In the genomic region with DNA sequence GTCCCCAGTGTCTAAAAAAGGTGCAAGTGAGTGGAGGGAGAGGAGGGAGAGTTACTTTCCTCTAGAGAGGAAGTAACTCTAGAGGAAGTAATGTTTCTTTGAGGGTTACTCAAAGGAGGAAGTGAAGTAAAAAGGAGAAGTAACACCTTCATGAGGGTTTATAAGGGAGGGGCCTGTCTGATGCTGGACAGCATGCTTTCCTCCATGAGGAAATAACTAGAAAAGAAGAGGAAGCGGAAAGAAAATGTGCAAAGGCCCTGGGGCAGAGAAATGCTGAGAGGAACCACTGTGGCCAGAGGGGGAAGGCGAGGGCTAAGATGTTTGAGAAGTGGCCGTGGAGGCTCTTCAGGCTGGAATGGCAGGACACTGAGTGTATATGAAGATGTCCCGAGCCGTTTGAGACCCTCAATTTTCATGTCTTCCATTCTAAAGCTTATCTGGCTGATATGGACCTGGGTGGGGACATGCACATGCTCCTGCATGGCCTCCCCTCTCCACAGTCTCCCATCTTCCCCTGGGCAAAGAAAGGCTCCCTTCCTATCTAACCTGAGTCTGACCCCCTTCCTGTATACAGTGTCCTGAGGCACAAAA, we compare ENCODE assay signal across 24 cellular contexts. TPM values are rescaled to one million over a fixed set of nuclear protein-coding genes. Genes with fewer than 3 reads are reported as not detected.
DNase-seq lines count a peak whose midpoint lies in the region; ATAC-seq and FAIRE-seq lines count a peak whose summit lies in the region.
"Had no signal": no experiment of that assay in that cellular context is flagged by ENCODE, and none has a peak within 500 bp of the region (broad histone marks: within the 10 kb centered on the region; RNA-seq: fewer than 3 reads in every experiment).

No MANE protein-coding gene starts in this region.

- intact Hi-C loops in cardiac septum (cut with DNase I) = no loop called here
- intact Hi-C loops in left ventricle myocardium superior (cut with micrococcal nuclease) = no loop called here
- intact Hi-C loops in left colon (cut with DNase I, micrococcal nuclease) = no loop called here

- FAIRE-seq in frontal cortex (lab: Jason Lieb, UNC) = no peak
- FAIRE-seq: colon had no signal

- ATAC-seq in left ventricle myocardium superior = no peak
- ATAC-seq in T-helper 17 cell = peak; percentile 37
- ATAC-seq in stimulated activated naive B cell treated with anti-CD40 and anti-IgM and Interleukin-4, amounts not matched to agents 10 μg/mL and 1 μg/mL and 100 μg/mL, for 72 hours (replicated peaks) = peak; percentile 79 to 85
- ATAC-seq in left colon = no peak
- ATAC-seq: right cardiac atrium, T-cell had no signal

- peaks cover 4% of the 10 kb centered on the region for H3K36me3 Mint-ChIP-seq in T-helper 17 cell (ENCODE audit: low read depth)
- no peaks in the 10 kb centered on the region for H3K36me3 Mint-ChIP-seq in stimulated activated naive B cell treated with anti-CD40 and anti-IgM and Interleukin-4, amounts not matched to agents 10 μg/mL and 1 μg/mL and 100 μg/mL, for 72 hours
- H3K36me3 Mint-ChIP-seq: T-cell had no signal

- no peak overlapping the region for H3K27ac Mint-ChIP-seq in T-helper 17 cell
- no peak overlapping the region for H3K27ac Mint-ChIP-seq in stimulated activated naive B cell treated with anti-CD40 and anti-IgM and Interleukin-4, amounts not matched to agents 10 μg/mL and 1 μg/mL and 100 μg/mL, for 72 hours
- H3K27ac Mint-ChIP-seq: immature natural killer cell, neural progenitor cell, T-cell had no signal

- DNase-seq in cardiac septum (ENCODE audit: low spot score) = peak; percentile 73
- no peak for DNase-seq in left ventricle myocardium superior
- DNase-seq in Kasumi-1 (lab: John Stamatoyannopoulos, UW) = peak; percentile 97 to 98
- no peak for DNase-seq in T-helper 17 cell
- DNase-seq in stimulated activated naive B cell treated with anti-CD40 and anti-IgM and Interleukin-4, amounts not matched to agents 10 μg/mL and 1 μg/mL and 100 μg/mL, for 72 hours = no peak
- DNase-seq in frontal cortex (ENCODE audit: low spot score in 2 of 2) = no peak
- no peak for DNase-seq in left colon
- no peak for DNase-seq in cerebellar nuclear complex (lab: John Stamatoyannopoulos, UW)
- DNase-seq: activated CD4-positive, alpha-beta T cell treated with anti-CD3 and anti-CD28 coated beads for 1 hour; activated CD8-positive, alpha-beta memory T cell treated with anti-CD3 and anti-CD28 coated beads, Interleukin-2, amount 50 U/mL, for 4 hours; glutamatergic neuron; mesenchymal stem cell; NCI-H2081 treated with DMSO at 0.1 percent for 48 hours; NCI-H526 treated with DMSO at 0.1 percent for 48 hours; right cardiac atrium; stimulated activated CD4-positive, alpha-beta T cell treated with anti-CD3 and anti-CD28 coated beads, Interleukin-2, amount 100 ng/mL, for 24 hours had no signal

- peaks cover 9 to 17% of the 10 kb centered on the region in 2 donors for H3K9me3 Mint-ChIP-seq in stimulated activated naive B cell treated with anti-CD40 and anti-IgM and Interleukin-4, amounts not matched to agents 10 μg/mL and 1 μg/mL and 100 μg/mL, for 72 hours
- H3K9me3 Mint-ChIP-seq: neural progenitor cell had no signal

- no peaks in the 10 kb centered on the region for H3K9me3 ChIP-seq in T-helper 17 cell (ENCODE audit: control insufficient read depth, low read length, poor library complexity, severe bottlenecking)

- H3K27me3 Mint-ChIP-seq in T-helper 17 cell = peaks cover 64% of the 10 kb centered on the region
- peaks cover 25 to 26% of the 10 kb centered on the region in 2 donors for H3K27me3 Mint-ChIP-seq in stimulated activated naive B cell treated with anti-CD40 and anti-IgM and Interleukin-4, amounts not matched to agents 10 μg/mL and 1 μg/mL and 100 μg/mL, for 72 hours

- no peak overlapping the region for H3K4me3 Mint-ChIP-seq in T-helper 17 cell
- H3K4me3 Mint-ChIP-seq in stimulated activated naive B cell treated with anti-CD40 and anti-IgM and Interleukin-4, amounts not matched to agents 10 μg/mL and 1 μg/mL and 100 μg/mL, for 72 hours = no peak overlapping the region
- H3K4me3 Mint-ChIP-seq: neural progenitor cell, T-cell had no signal

- peaks cover 2% of the 10 kb centered on the region for H3K4me1 Mint-ChIP-seq in T-helper 17 cell
- H3K4me1 Mint-ChIP-seq in stimulated activated naive B cell treated with anti-CD40 and anti-IgM and Interleukin-4, amounts not matched to agents 10 μg/mL and 1 μg/mL and 100 μg/mL, for 72 hours = peaks cover 5 to 10% of the 10 kb centered on the region in 2 donors

RNA-seq across cellular contexts. Expression of a gene that starts 3.4 kb away (rescaled TPM):
- total RNA-seq in cardiac septum (0.24 TPM), left ventricle myocardium superior (0.17 TPM), T-helper 17 cell (1 to 10 TPM in 1 of 2 donors, under 1 TPM in 1; 0.20 to 1.9 TPM), frontal cortex (under 0.01 TPM), left colon (1 to 10 TPM in 1 of 2 donors, under 1 TPM in 1; 0.37 to 1.6 TPM)
- total RNA-seq: Daoy, HT-29, MCF 10A had no signal

RNA-seq across cellular contexts. Expression of a gene that starts 40.2 kb away (rescaled TPM):
- total RNA-seq in cardiac septum (not detected), left ventricle myocardium superior (not detected), T-helper 17 cell (not detected), frontal cortex (not detected), left colon (not detected)
- total RNA-seq: aorta, Daoy, HT-29, MCF 10A, right cardiac atrium, T-cell had no signal

Comparison
In these comparisons a context has a peak if more than half of its experiments do, and no peak if none do; other contexts are left out.
1. DNase-seq: peak in cardiac septum (single experiment) and Kasumi-1 (2 of 2); none in left ventricle myocardium superior (single experiment), T-helper 17 cell (0 of 3), stimulated activated naive B cell treated with anti-CD40 and anti-IgM and Interleukin-4, amounts not matched to agents 10 μg/mL and 1 μg/mL and 100 μg/mL, for 72 hours (single experiment), frontal cortex (0 of 2), left colon (0 of 2) and cerebellar nuclear complex (0 of 2).
2. ATAC-seq: peak in T-helper 17 cell (single experiment) and stimulated activated naive B cell treated with anti-CD40 and anti-IgM and Interleukin-4, amounts not matched to agents 10 μg/mL and 1 μg/mL and 100 μg/mL, for 72 hours (2 of 2); none in left ventricle myocardium superior (single experiment) and left colon (single experiment).